ENCODE assay signal across 16 cellular contexts in genomic region chr6:109342564-109342963, GRCh38.
"Had no signal": no experiment of that assay in that cellular context is flagged by ENCODE, and none has a peak within 500 bp of the region (broad histone marks: within the 10 kb centered on the region; RNA-seq: fewer than 3 reads in every experiment).

No MANE protein-coding gene starts in this region.

- H3K27me3 ChIP-seq: suprapubic skin, upper lobe of right lung had no signal

- H3K4me1 ChIP-seq: upper lobe of right lung had no signal

- H3K4me2 ChIP-seq: SK-N-SH had no signal

- H3K9me3 Mint-ChIP-seq: activated CD4-positive, alpha-beta memory T cell treated with anti-CD3 and anti-CD28 coated beads for 36 hours; activated naive CD4-positive, alpha-beta T cell treated with anti-CD3 and anti-CD28 coated beads for 36 hours; effector memory CD8-positive, alpha-beta T cell; naive thymus-derived CD8-positive, alpha-beta T cell had no signal

- H3K36me3 Mint-ChIP-seq: activated CD4-positive, alpha-beta memory T cell treated with anti-CD3 and anti-CD28 coated beads for 36 hours had no signal

- H3K27me3 Mint-ChIP-seq: activated CD4-positive, alpha-beta memory T cell treated with anti-CD3 and anti-CD28 coated beads for 36 hours; effector memory CD8-positive, alpha-beta T cell; naive thymus-derived CD8-positive, alpha-beta T cell had no signal

- H3K4me3 ChIP-seq: coronary artery, psoas muscle, suprapubic skin, upper lobe of right lung had no signal

- H3K27ac Mint-ChIP-seq: activated CD4-positive, alpha-beta memory T cell treated with anti-CD3 and anti-CD28 coated beads for 36 hours; activated naive CD4-positive, alpha-beta T cell treated with anti-CD3 and anti-CD28 coated beads for 36 hours; effector memory CD8-positive, alpha-beta T cell had no signal

- H3K27ac ChIP-seq: coronary artery, epithelial cell of prostate, psoas muscle, suprapubic skin, upper lobe of right lung had no signal

- H3K9me2 ChIP-seq: SK-N-SH had no signal

- ATAC-seq: effector memory CD8-positive, alpha-beta T cell; naive thymus-derived CD8-positive, alpha-beta T cell; psoas muscle; sciatic nerve; stimulated activated naive CD8-positive, alpha-beta T cell treated with anti-CD3 and anti-CD28 coated beads, Interleukin-15, Interleukin-2, amounts not matched to agents 100 U/mL and 50 U/mL, for 24 hours; upper lobe of right lung had no signal

- H3K9me3 ChIP-seq: psoas muscle, SK-N-SH, suprapubic skin, upper lobe of right lung had no signal

- H3K9ac ChIP-seq: SK-N-SH had no signal

- DNase-seq: activated CD4-positive, alpha-beta memory T cell treated with anti-CD3 and anti-CD28 coated beads for 36 hours; activated CD4-positive, alpha-beta T cell treated with anti-CD3 and anti-CD28 coated beads for 1 hour; activated CD8-positive, alpha-beta memory T cell treated with anti-CD3 and anti-CD28 coated beads, Interleukin-2, amount 50 U/mL, for 4 hours; activated naive CD4-positive, alpha-beta T cell treated with anti-CD3 and anti-CD28 coated beads for 36 hours; effector memory CD8-positive, alpha-beta T cell; hippocampal formation; naive thymus-derived CD8-positive, alpha-beta T cell; psoas muscle; SK-N-SH; stimulated activated CD4-positive, alpha-beta T cell treated with anti-CD3 and anti-CD28 coated beads, Interleukin-12 subunit alpha, Interleukin-12 subunit beta, amount 100 ng/mL, for 4 hours; stimulated activated naive CD8-positive, alpha-beta T cell treated with anti-CD3 and anti-CD28 coated beads, Interleukin-15, Interleukin-2, amounts not matched to agents 100 U/mL and 50 U/mL, for 24 hours; upper lobe of right lung had no signal

- H3K36me3 ChIP-seq: suprapubic skin, upper lobe of right lung had no signal

- H3K4me3 Mint-ChIP-seq: activated CD4-positive, alpha-beta memory T cell treated with anti-CD3 and anti-CD28 coated beads for 36 hours; activated naive CD4-positive, alpha-beta T cell treated with anti-CD3 and anti-CD28 coated beads for 36 hours; effector memory CD8-positive, alpha-beta T cell; naive thymus-derived CD8-positive, alpha-beta T cell had no signal
